In genomic region chrX:40176256-40176978, GRCh38 we compare ENCODE assay signal across 7 cellular contexts.
DNase-seq lines count a peak whose midpoint lies in the region; ATAC-seq, FAIRE-seq and TF ChIP-seq lines count a peak whose summit lies in the region.

No MANE protein-coding gene starts in this region.

- H3K4me2 ChIP-seq in GM12878 (ENCODE audit: control insufficient read depth, insufficient read depth) = peak overlapping the region; percentile 79

- no peak for FAIRE-seq in GM12878 (lab: Jason Lieb, UNC)

- peaks cover 18% of the 10 kb centered on the region for H3K79me2 ChIP-seq in GM12878 (ENCODE audit: control insufficient read depth, insufficient read depth, low read length)

- TF ChIP-seq POLR2A in GM12878 (IDR thresholded peaks at IDR 0.05; ENCODE audit: low read depth, low read length) = peak; percentile 66

- H3K4me1 ChIP-seq in GM12878 (ENCODE audit: control insufficient read depth, insufficient read depth, low read length) = 0 out of 2 replicates have a peak, but pooled peaks cover 6% of the 10 kb centered on the region

- WGBS in GM12878 (ENCODE audit: insufficient coverage, insufficient replicate concordance, low lambda C conversion rate, missing lambda C conversion rate) = 32% methylated on average over 54 of the region's 86 CpGs

- peak overlapping the region; percentile 96 for H3K27ac ChIP-seq in GM12878 (ENCODE audit: control insufficient read depth, insufficient read depth)

- TF ChIP-seq CTCF in GM13977 (IDR thresholded peaks at IDR 0.05; ENCODE audit: extremely low read depth, insufficient read depth, missing control alignments) (no peak), GM12878 (IDR thresholded peaks at IDR 0.05 in 2 of 3, conservative IDR thresholded peaks at IDR 0.05 in 1 of 3; ENCODE audit: control insufficient read depth in 2 of 3, extremely low read depth in 1 of 3, insufficient read depth in 1 of 3, low read depth in 3 of 3, low read length in 3 of 3) (no peak)

- peak overlapping the region; percentile 63; the same call in 1 of the 2 replicates for H3K4me3 ChIP-seq in GM12878

- DNase-seq in GM13977 (ENCODE audit: low spot score) (peak; percentile 77), T-helper 2 cell (peak; percentile 44 to 87 (median 71)), GM12878 (ENCODE audit: low read depth, low spot score) (no peak), iPS-NIHi7 (ENCODE audit: extremely low spot score) (peak; percentile 62), NCI-H187 (lab: John Stamatoyannopoulos, UW) (no peak)
- DNase-seq in stimulated activated CD4-positive, alpha-beta T cell treated with anti-CD3 and anti-CD28 coated beads, Interleukin-12 subunit alpha, Interleukin-12 subunit beta, amount 100 ng/mL, for 24 hours (ENCODE audit: low read depth in 2 of 2) = peak; percentile 57 to 59

- H3K9me3 ChIP-seq in GM12878 (replicated peaks; ENCODE audit: control insufficient read depth, insufficient read depth, low read length) = no peaks in the 10 kb centered on the region; the same call in 2 of the 3 replicates

- RAD21 ChIA-PET in GM12878 (lab: Charles Lee; ENCODE audit: unreplicated experiment) = no interaction called here

- SMC1A ChIA-PET in GM12878 (lab: Charles Lee; ENCODE audit: uncharacterized antibody, unreplicated experiment) = interaction anchor here (0.9 kb wide), 1 partner anchor 13 kb away, joined by 3 read pairs; no protein-coding TSS in a partner anchor

- no TSS peak for BruUV-seq in GM12878 (replicated peaks; lab: Mats Ljungman, UMichigan)

- H2AFZ ChIP-seq in GM12878 (ENCODE audit: control insufficient read depth, low read depth, low read length) = no peak overlapping the region; the same call in 1 of the 2 replicates

- no peaks in the 10 kb centered on the region for H3K36me3 ChIP-seq in GM12878 (ENCODE audit: control insufficient read depth in 2 of 2, insufficient read depth in 2 of 2, low read length in 1 of 2)

- no peaks in the 10 kb centered on the region for H4K20me1 ChIP-seq in GM12878 (ENCODE audit: control insufficient read depth, insufficient read depth)

- no peaks in the 10 kb centered on the region for H3K27me3 ChIP-seq in GM12878 (replicated peaks in 1 of 2; ENCODE audit: control insufficient read depth in 2 of 2, insufficient read depth in 2 of 2, low read length in 1 of 2)

- POLR2A ChIA-PET in GM12878 (lab: Charles Lee) = interaction anchor here (0.6 kb wide), 1 partner anchor 931 kb away, joined by 4 read pairs; no protein-coding TSS in a partner anchor

- no peak for TF ChIP-seq EP300 in GM12878 (IDR thresholded peaks at IDR 0.05; ENCODE audit: borderline replicate concordance in 1 of 2, control insufficient read depth in 1 of 2, low read depth in 2 of 2, low read length in 2 of 2)

- intact Hi-C loops in GM12878 (cut with micrococcal nuclease; ENCODE audit: unreplicated experiment) = loop anchor here (5.0 to 10.0 kb wide), 2 partner anchors 164 to 322 kb away; no protein-coding TSS in a partner anchor

- ATAC-seq in HG02885 (IDR thresholded peaks at IDR 0.05; ENCODE audit: poor library complexity, unreplicated experiment) (peak; percentile 32), GM12878 (peak; percentile 48)

- in situ Hi-C loops in GM13977 (cut with MboI; ENCODE audit: low pct_unique_long_range_greater_than_20kb, low sequenced_read_pairs, unreplicated experiment) = no loop called here
- in situ Hi-C loops in GM12878 (cut with MboI) = no loop called here

- H3K9ac ChIP-seq in GM12878 (ENCODE audit: control insufficient read depth, insufficient read depth, low read length) = peak overlapping the region; percentile 95

- CTCF ChIA-PET in GM12878 (lab: Yijun Ruan, JAX) = no interaction called here

- TF ChIP-seq RAD21 in GM12878 (IDR thresholded peaks at IDR 0.05; ENCODE audit: insufficient read depth, low read depth, low read length) = no peak

TF ChIP-seq in GM12878, 131 proteins besides CTCF, POLR2A, EP300 and RAD21 (continues in another document):
- TF ChIP-seq GABPA (IDR thresholded peaks at IDR 0.05; ENCODE audit: low read depth) (0 out of 2 replicates have a peak, but pooled peaks have one; percentile 14), YY1 (IDR thresholded peaks at IDR 0.05; ENCODE audit: low read depth, low read length) (peak; percentile 28; the same call in 1 of the 2 replicates), SKIL (IDR thresholded peaks at IDR 0.05; ENCODE audit: low read depth, poor library complexity, severe bottlenecking) (no peak), TCF12 (IDR thresholded peaks at IDR 0.05; ENCODE audit: low read depth, low read length) (peak; percentile 82), ATF3 (IDR thresholded peaks at IDR 0.05; ENCODE audit: borderline replicate concordance, extremely low read depth, low read depth, low read length) (0 out of 2 replicates have a peak, but pooled peaks have one; percentile 23), ASH2L (IDR thresholded peaks at IDR 0.05; ENCODE audit: borderline replicate concordance, low read depth) (no peak), TCF3 (IDR thresholded peaks at IDR 0.05; ENCODE audit: borderline replicate concordance, insufficient read depth, low read depth, low read length) (peak; percentile 51; the same call in 1 of the 2 replicates), SMAD5 (IDR thresholded peaks at IDR 0.05; ENCODE audit: low read depth) (no peak), MYB (IDR thresholded peaks at IDR 0.05; ENCODE audit: borderline replicate concordance, low read depth, low read length) (no peak), SREBF2 (IDR thresholded peaks at IDR 0.05; ENCODE audit: low read length) (no peak), POU2F2 (IDR thresholded peaks at IDR 0.05; ENCODE audit: borderline replicate concordance, low read depth, low read length) (no peak; the same call in 2 of the 3 replicates), BHLHE40 (IDR thresholded peaks at IDR 0.05; ENCODE audit: borderline replicate concordance in 1 of 2, low read depth in 2 of 2, low read length in 1 of 2) (peak; percentile 88 to 91), HDAC2 (IDR thresholded peaks at IDR 0.05) (no peak), TAF1 (IDR thresholded peaks at IDR 0.05; ENCODE audit: borderline replicate concordance, low read depth, low read length) (0 out of 2 replicates have a peak, but pooled peaks have one; percentile 1), RUNX3 (IDR thresholded peaks at IDR 0.05; ENCODE audit: low read length) (peak; percentile 8; the same call in 1 of the 2 replicates), FOXM1 (IDR thresholded peaks at IDR 0.05; ENCODE audit: low read depth, low read length) (peak; percentile 3; the same call in 1 of the 2 replicates), IKZF1 (conservative IDR thresholded peaks at IDR 0.05) (peak; percentile 19; the same call in 1 of the 2 replicates), CREB1 (IDR thresholded peaks at IDR 0.05; ENCODE audit: low read depth) (0 out of 2 replicates have a peak, but pooled peaks have one; percentile 16), DPF2 (IDR thresholded peaks at IDR 0.05) (peak; percentile 10; the same call in 1 of the 2 replicates), EGR1 (IDR thresholded peaks at IDR 0.05; ENCODE audit: borderline replicate concordance in 1 of 2, low read depth in 2 of 2, low read length in 2 of 2) (peak in 1 of 2 experiments; percentile 93; a peak in 2 of 3 replicates), ZBTB11 (CRISPR knock-in tag; IDR thresholded peaks at IDR 0.05) (0 out of 2 replicates have a peak, but pooled peaks have one; percentile 4)

Comparison
In these comparisons a context has a peak if more than half of its experiments do, and no peak if none do; other contexts are left out.
1. DNase-seq: peak in GM13977 (single experiment), T-helper 2 cell (5 of 5), iPS-NIHi7 (single experiment) and stimulated activated CD4-positive, alpha-beta T cell treated with anti-CD3 and anti-CD28 coated beads, Interleukin-12 subunit alpha, Interleukin-12 subunit beta, amount 100 ng/mL, for 24 hours (2 of 2); none in GM12878 (single experiment) and NCI-H187 (0 of 2).